Comparison of ENCODE assay signal across 11 cellular contexts in the genomic region with DNA sequence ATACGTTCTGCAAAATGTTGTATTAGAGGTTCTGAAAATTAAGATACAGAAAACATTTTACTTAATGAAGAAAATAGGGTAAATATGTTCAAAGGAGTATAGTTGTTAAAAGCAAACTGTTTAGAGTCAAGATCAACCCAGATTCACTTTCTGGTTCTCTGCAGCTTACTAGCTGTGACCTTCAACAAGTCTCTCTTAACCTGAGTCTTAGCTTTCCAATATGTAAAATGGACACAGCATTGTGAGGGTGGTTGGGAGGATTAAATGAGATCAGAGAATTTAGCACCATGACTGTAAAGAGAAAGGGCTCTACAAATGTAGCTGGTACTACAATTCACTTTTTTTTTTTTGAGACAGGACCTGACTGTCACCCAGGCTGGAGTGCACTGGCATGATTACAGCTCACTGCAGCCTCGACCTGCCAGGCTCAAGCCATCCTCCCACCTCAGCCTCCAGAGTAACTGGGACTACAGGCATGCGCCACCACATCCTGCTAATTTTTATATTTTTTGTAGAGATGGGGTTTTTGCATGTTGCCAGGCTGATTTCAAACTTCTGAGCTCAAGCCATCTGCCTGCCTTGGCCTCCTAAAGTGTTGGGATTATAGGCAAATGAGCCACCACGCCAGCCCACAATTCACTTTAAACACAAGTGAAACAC. TPM values are rescaled to one million over a fixed set of nuclear protein-coding genes. Genes with fewer than 3 reads are reported as not detected.
DNase-seq lines count a peak whose midpoint lies in the region; ATAC-seq, FAIRE-seq and TF ChIP-seq lines count a peak whose summit lies in the region.
"Had no signal": no experiment of that assay in that cellular context is flagged by ENCODE, and none has a peak within 500 bp of the region (broad histone marks: within the 10 kb centered on the region; RNA-seq: fewer than 3 reads in every experiment).

No MANE protein-coding gene starts in this region.

- H3K4me3 ChIP-seq in GM12878 = peak overlapping the region; percentile 96

- no peak for ATAC-seq in GM12878

- H3K4me2 ChIP-seq in GM12878 (ENCODE audit: control insufficient read depth, insufficient read depth) = peak overlapping the region; percentile 90

- TF ChIP-seq CTCF in GM12878 (IDR thresholded peaks at IDR 0.05 in 2 of 3, conservative IDR thresholded peaks at IDR 0.05 in 1 of 3; ENCODE audit: control insufficient read depth in 2 of 3, extremely low read depth in 1 of 3, insufficient read depth in 1 of 3, low read depth in 3 of 3, low read length in 3 of 3) = no peak
- no peak for TF ChIP-seq CTCF in osteocyte (IDR thresholded peaks at IDR 0.05)

- no peaks in the 10 kb centered on the region for H3K27me3 ChIP-seq in GM12878 (replicated peaks in 1 of 2; ENCODE audit: control insufficient read depth in 2 of 2, insufficient read depth in 2 of 2, low read length in 1 of 2)

- H3K36me3 ChIP-seq in KOPT-K1 (ENCODE audit: insufficient read depth, low read length) = no peaks in the 10 kb centered on the region
- H3K36me3 ChIP-seq in GM12878 (ENCODE audit: control insufficient read depth in 2 of 2, insufficient read depth in 2 of 2, low read length in 1 of 2) = no peaks in the 10 kb centered on the region
- H3K36me3 ChIP-seq: thoracic aorta had no signal

- no peak for DNase-seq in activated CD4-positive, alpha-beta T cell treated with anti-CD3 and anti-CD28 coated beads, Interleukin-2, amount 10 ng/mL, durations not matched to agents 7 days and 5 days
- no peak for DNase-seq in activated CD4-positive, alpha-beta T cell treated with anti-CD3 and anti-CD28 coated beads for 4 hours
- DNase-seq in GM12878 (ENCODE audit: low read depth, low spot score) = no peak
- DNase-seq in osteocyte (ENCODE audit: extremely low spot score, unreplicated experiment) = no peak
- DNase-seq in NCI-H1436 (lab: John Stamatoyannopoulos, UW) = no peak
- no peak for DNase-seq in SIG-M5 treated with dmso at 0.1 percent for 504 hours (lab: John Stamatoyannopoulos, UW; ENCODE audit: unreplicated experiment)
- no peak for DNase-seq in 8988T
- DNase-seq: NCI-H1694 treated with DMSO at 0.1 percent for 48 hours; stimulated activated CD4-positive, alpha-beta T cell treated with anti-CD3 and anti-CD28 coated beads, Interleukin-1b, Interleukin-23, amount 100 ng/mL, for 48 hours had no signal

- peak overlapping the region; percentile 90 for H3K4me3 Mint-ChIP-seq in activated CD4-positive, alpha-beta T cell treated with anti-CD3 and anti-CD28 coated beads, Interleukin-2, amount 10 ng/mL, durations not matched to agents 7 days and 5 days
- H3K4me3 Mint-ChIP-seq in osteocyte (ENCODE audit: unreplicated experiment) = peak overlapping the region; percentile 83

- H4K20me1 ChIP-seq in GM12878 (ENCODE audit: control insufficient read depth, insufficient read depth) = no peaks in the 10 kb centered on the region

- in situ Hi-C loops in GM12878 (cut with MboI) = no loop called here

- TF ChIP-seq RAD21 in GM12878 (IDR thresholded peaks at IDR 0.05; ENCODE audit: insufficient read depth, low read depth, low read length) = no peak

- no peak for TF ChIP-seq POLR2A in GM12878 (IDR thresholded peaks at IDR 0.05; ENCODE audit: low read depth, low read length)

- H2AFZ ChIP-seq in GM12878 (ENCODE audit: control insufficient read depth, low read depth, low read length) = no peak overlapping the region

- H3K9me3 ChIP-seq in KOPT-K1 (ENCODE audit: insufficient read depth, low read length, poor library complexity, severe bottlenecking) (no peaks in the 10 kb centered on the region), GM12878 (replicated peaks; ENCODE audit: control insufficient read depth, insufficient read depth, low read length) (no peaks in the 10 kb centered on the region)
- H3K9me3 ChIP-seq: thoracic aorta had no signal

- FAIRE-seq in GM12878 (lab: Jason Lieb, UNC) = no peak

- no TSS peak for BruUV-seq in GM12878 (replicated peaks; lab: Mats Ljungman, UMichigan)

- TF ChIP-seq EP300 in GM12878 (IDR thresholded peaks at IDR 0.05; ENCODE audit: borderline replicate concordance in 1 of 2, control insufficient read depth in 1 of 2, low read depth in 2 of 2, low read length in 2 of 2) = no peak

- peak overlapping the region; percentile 93 for H3K27ac Mint-ChIP-seq in activated CD4-positive, alpha-beta T cell treated with anti-CD3 and anti-CD28 coated beads, Interleukin-2, amount 10 ng/mL, durations not matched to agents 7 days and 5 days
- H3K27ac Mint-ChIP-seq in osteocyte (ENCODE audit: unreplicated experiment) = peak overlapping the region; percentile 32

- RAD21 ChIA-PET in GM12878 (lab: Charles Lee; ENCODE audit: unreplicated experiment) = interaction anchor here (1.3 to 4.2 kb wide), 3 partner anchors 35 to 278 kb away, joined by 4 to 30 read pairs (median 6); a partner anchor contains a TSS

- H3K27ac ChIP-seq in KOPT-K1 (ENCODE audit: low read depth, low read length, poor library complexity, severe bottlenecking) = peak overlapping the region; percentile 93
- H3K27ac ChIP-seq in GM12878 (ENCODE audit: control insufficient read depth, insufficient read depth) = no peak overlapping the region; the same call in 1 of the 2 replicates

- peaks cover 67% of the 10 kb centered on the region for H3K4me1 Mint-ChIP-seq in activated CD4-positive, alpha-beta T cell treated with anti-CD3 and anti-CD28 coated beads, Interleukin-2, amount 10 ng/mL, durations not matched to agents 7 days and 5 days
- peaks cover 22% of the 10 kb centered on the region for H3K4me1 Mint-ChIP-seq in osteocyte (ENCODE audit: unreplicated experiment)

- CTCF ChIA-PET in activated CD4-positive, alpha-beta T cell treated with anti-CD3 and anti-CD28 coated beads, Interleukin-2, amount 10 ng/mL, durations not matched to agents 7 days and 5 days (lab: Charles Lee) = interaction anchor here (0.6 to 3.8 kb wide), 9 partner anchors 9 to 633 kb away, joined by 3 to 9 read pairs (median 3); no protein-coding TSS in a partner anchor
- CTCF ChIA-PET in GM12878 (lab: Yijun Ruan, JAX) = interaction anchor here (0.8 to 2.3 kb wide), 10 partner anchors 33 to 278 kb away, joined by 3 to 17 read pairs (median 4); no protein-coding TSS in a partner anchor

- SMC1A ChIA-PET in GM12878 (lab: Charles Lee; ENCODE audit: uncharacterized antibody, unreplicated experiment) = interaction anchor here (1.1 to 4.1 kb wide), 7 partner anchors 9 to 57 kb away, joined by 3 to 31 read pairs (median 5); no protein-coding TSS in a partner anchor

- intact Hi-C loops in GM12878 (cut with micrococcal nuclease; ENCODE audit: unreplicated experiment) = no loop called here

- WGBS in GM12878 (ENCODE audit: insufficient coverage, insufficient replicate concordance, low lambda C conversion rate, missing lambda C conversion rate) = 96% methylated on average over 4 of the region's 4 CpGs

- peaks cover 13% of the 10 kb centered on the region for H3K79me2 ChIP-seq in GM12878 (ENCODE audit: control insufficient read depth, insufficient read depth, low read length)

- H3K36me3 Mint-ChIP-seq in activated CD4-positive, alpha-beta T cell treated with anti-CD3 and anti-CD28 coated beads, Interleukin-2, amount 10 ng/mL, durations not matched to agents 7 days and 5 days (ENCODE audit: low read depth) = peaks cover 11% of the 10 kb centered on the region
- no peaks in the 10 kb centered on the region for H3K36me3 Mint-ChIP-seq in osteocyte (ENCODE audit: unreplicated experiment)

- no peaks in the 10 kb centered on the region for H3K9me3 Mint-ChIP-seq in activated CD4-positive, alpha-beta T cell treated with anti-CD3 and anti-CD28 coated beads, Interleukin-2, amount 10 ng/mL, durations not matched to agents 7 days and 5 days
- no peaks in the 10 kb centered on the region for H3K9me3 Mint-ChIP-seq in osteocyte (ENCODE audit: unreplicated experiment)

- H3K4me1 ChIP-seq in GM12878 (ENCODE audit: control insufficient read depth, insufficient read depth, low read length) = peaks cover 11% of the 10 kb centered on the region

- H3K27me3 Mint-ChIP-seq in activated CD4-positive, alpha-beta T cell treated with anti-CD3 and anti-CD28 coated beads, Interleukin-2, amount 10 ng/mL, durations not matched to agents 7 days and 5 days = peaks cover 4% of the 10 kb centered on the region
- peaks cover 8% of the 10 kb centered on the region for H3K27me3 Mint-ChIP-seq in osteocyte (ENCODE audit: unreplicated experiment)

- POLR2A ChIA-PET in activated CD4-positive, alpha-beta T cell treated with anti-CD3 and anti-CD28 coated beads, Interleukin-2, amount 10 ng/mL, durations not matched to agents 7 days and 5 days (lab: Charles Lee) = interaction anchor here (0.8 kb wide), 1 partner anchor 13 kb away, joined by 3 read pairs; no protein-coding TSS in a partner anchor
- POLR2A ChIA-PET in GM12878 (lab: Charles Lee) = interaction anchor here (0.5 to 3.0 kb wide), 6 partner anchors 10 to 705 kb away, joined by 3 to 13 read pairs (median 4); no protein-coding TSS in a partner anchor

- H3K9ac ChIP-seq in GM12878 (ENCODE audit: control insufficient read depth, insufficient read depth, low read length) = peak overlapping the region; percentile 99; the same call in 1 of the 2 replicates

TF ChIP-seq in GM12878, 131 proteins besides CTCF, POLR2A, EP300 and RAD21 (continues in another document):
- TF ChIP-seq TAF1 (IDR thresholded peaks at IDR 0.05; ENCODE audit: borderline replicate concordance, low read depth, low read length) = no peak
- no peak for TF ChIP-seq SIN3A (IDR thresholded peaks at IDR 0.05; ENCODE audit: low read depth, low read length)
- TF ChIP-seq NR2C1 (IDR thresholded peaks at IDR 0.05) = no peak

RNA-seq across cellular contexts. Expression of a gene that starts 43.9 kb away (rescaled TPM):
- 100 to 1,000 TPM; 260 to 274 TPM for total RNA-seq in activated CD4-positive, alpha-beta T cell treated with anti-CD3 and anti-CD28 coated beads, Interleukin-2, amount 10 ng/mL, durations not matched to agents 7 days and 5 days
- total RNA-seq in GM12878 (2013; cell fraction: nucleolus; rRNA removed) = 448 and 474 TPM in 2 replicates
- total RNA-seq in GM12878 (2014; rRNA removed) (247 and 262 TPM in 2 replicates), GM12878 (2014; rRNA removed; fragmentation: Illumina TruSeq; extraction: Trizol) (122 and 125 TPM in 2 replicates), GM12878 (2021) (359 and 374 TPM in 2 replicates), osteocyte (213 TPM in 2 replicates)
- polyA plus RNA-seq in GM12878 (2011; ENCODE audit: low read depth) = 247 TPM
- polyA plus RNA-seq in GM12878 (2011; rRNA removed) (472 and 566 TPM in 2 replicates), GM12878 (2014; fragmentation: Illumina TruSeq; extraction: Trizol) (348 and 375 TPM in 2 replicates), GM12878 (2014; fragmentation: Nextera tagmentation; extraction: Ambion mirVana) (100 to 1,000 TPM; 113 to 151 TPM), GM12878 (2014; rRNA removed) (324 and 340 TPM in 2 replicates), GM12878 (2016; fragmentation: Nextera tagmentation; extraction: Ambion mirVana) (100 to 1,000 TPM; 308 to 318 TPM)
- 544 and 594 TPM in 2 replicates for polyA plus RNA-seq in GM12878 (2011; cell fraction: cytosol; rRNA removed)
- polyA plus RNA-seq in GM12878 (2011; cell fraction: nucleus; rRNA removed) = 334 and 377 TPM in 2 replicates
- polyA plus RNA-seq in GM12878 (2012) = 277 and 312 TPM in 2 replicates
- polyA minus RNA-seq in GM12878 (2011; rRNA and poly(A)+ RNA removed) = 882 and 896 TPM in 2 replicates
- 201 and 236 TPM in 2 replicates for polyA minus RNA-seq in GM12878 (2011; cell fraction: cytosol; rRNA and poly(A)+ RNA removed)
- polyA minus RNA-seq in GM12878 (2011; cell fraction: nucleus; rRNA and poly(A)+ RNA removed) = 193 and 239 TPM in 2 replicates
